Comparison of ENCODE assay signal across 27 cellular contexts in the genomic region with DNA sequence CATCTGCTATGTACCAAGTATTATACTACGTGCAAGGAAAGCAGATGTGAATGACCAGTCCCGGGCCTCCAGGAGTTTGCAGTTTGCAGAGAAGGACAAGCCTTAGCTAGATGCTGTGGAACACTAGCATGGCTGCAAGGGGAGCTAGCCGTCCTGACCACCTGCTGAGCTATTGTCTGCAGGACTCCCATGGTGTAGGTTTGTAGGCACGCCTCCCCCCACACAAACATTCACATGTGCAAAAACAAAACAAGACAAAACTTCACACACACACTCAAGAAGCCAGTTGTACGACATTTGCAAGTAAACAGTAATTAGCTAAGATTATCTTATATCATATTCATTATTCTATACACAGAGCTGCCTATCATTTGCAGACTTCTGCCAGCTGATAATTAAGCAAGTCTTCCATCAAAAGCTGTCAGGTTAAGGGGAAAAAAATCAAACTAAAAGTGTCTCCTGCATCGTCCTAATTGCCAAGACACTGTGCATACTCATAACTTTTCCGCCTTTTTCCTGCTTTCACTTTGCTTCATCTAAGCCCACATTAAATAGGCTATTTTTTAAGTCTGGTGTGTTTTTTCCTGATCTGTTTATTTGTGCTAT. TPM values are rescaled to one million over a fixed set of nuclear protein-coding genes. Genes with fewer than 3 reads are reported as not detected.
A peak's percentile ranks its signal among the peaks of the same experiment; 100 is the strongest.
DNase-seq lines count a peak whose midpoint lies in the region; TF ChIP-seq lines count a peak whose summit lies in the region.
"Had no signal": no experiment of that assay in that cellular context is flagged by ENCODE, and none has a peak within 500 bp of the region (broad histone marks: within the 10 kb centered on the region; RNA-seq: fewer than 3 reads in every experiment).

No MANE protein-coding gene starts in this region.

- no peak overlapping the region for H2BK20ac ChIP-seq in H9 (ENCODE audit: low read depth, low read length, poor library complexity, severe bottlenecking)

- H3K79me2 ChIP-seq in H9 (ENCODE audit: insufficient read depth, low read length) (no peaks in the 10 kb centered on the region), mesendoderm (ENCODE audit: control insufficient read depth, insufficient read depth, low read length) (no peaks in the 10 kb centered on the region)

- H3K36me3 ChIP-seq in NT2/D1 (ENCODE audit: insufficient read depth, insufficient read length, low read length) (no peaks in the 10 kb centered on the region), mesendoderm (ENCODE audit: control insufficient read depth, insufficient read depth, low read length) (no peaks in the 10 kb centered on the region), tibial nerve (no peaks in the 10 kb centered on the region)
- H3K36me3 ChIP-seq: esophagus muscularis mucosa, gastroesophageal sphincter, MG63 had no signal

- no TSS peak for BruUV-seq in MCF 10A (replicated peaks; lab: Mats Ljungman, UMichigan)

- no CpG with 5 or more reads among the region's 7 CpGs for WGBS in H9 (ENCODE audit: extremely low coverage, insufficient read length, low lambda C conversion rate)
- WGBS in mesendoderm (ENCODE audit: extremely low coverage, insufficient coverage, low lambda C conversion rate): no CpG with 5 or more reads among the region's 7 CpGs
- WGBS in tibial nerve, 2 donors: 68 to 75% methylated on average over 7 of the region's 7 CpGs

- H3K27ac ChIP-seq in H9 (ENCODE audit: insufficient read length, low read depth, low read length): no peak overlapping the region
- no peak overlapping the region for H3K27ac ChIP-seq in mesendoderm (ENCODE audit: low read depth, low read length)
- no peak overlapping the region for H3K27ac ChIP-seq in tibial nerve
- H3K27ac ChIP-seq: esophagus muscularis mucosa, gastroesophageal sphincter, testis had no signal

- H3K27me3 ChIP-seq in H9 (ENCODE audit: insufficient read depth, low read length): no peaks in the 10 kb centered on the region
- H3K27me3 ChIP-seq in NT2/D1 (ENCODE audit: insufficient read depth, insufficient read length): no peaks in the 10 kb centered on the region
- no peaks in the 10 kb centered on the region for H3K27me3 ChIP-seq in mesendoderm (ENCODE audit: insufficient read depth, low read length, poor library complexity)
- H3K27me3 ChIP-seq in tibial nerve: no peaks in the 10 kb centered on the region
- H3K27me3 ChIP-seq: esophagus muscularis mucosa, gastroesophageal sphincter, MG63, testis had no signal

- CTCF ChIA-PET in MCF 10A (lab: Yijun Ruan, JAX): interaction anchor here (0.6 to 1.4 kb wide), 5 partner anchors 11 to 1115 kb away, joined by 3 to 6 read pairs (median 3); no protein-coding TSS in a partner anchor

- H3K23ac ChIP-seq in H9 (ENCODE audit: insufficient read length, low read depth, low read length) (no peak overlapping the region), mesendoderm (ENCODE audit: low read length) (no peak overlapping the region)

- no peaks in the 10 kb centered on the region for H4K20me1 ChIP-seq in H9 (ENCODE audit: control insufficient read depth, insufficient read depth, insufficient read length)

- no peak for TF ChIP-seq POLR2A in tibial nerve (IDR thresholded peaks at IDR 0.05)

- H3K56ac ChIP-seq in H9 (ENCODE audit: insufficient read length, low read depth, low read length) (no peak overlapping the region), mesendoderm (ENCODE audit: low read length) (no peak overlapping the region)

- H3K9ac ChIP-seq in H9 (ENCODE audit: extremely low read depth, insufficient read length, low read length): no peak overlapping the region
- no peak overlapping the region for H3K9ac ChIP-seq in NT2/D1 (ENCODE audit: insufficient read length, low read depth)
- H3K9ac ChIP-seq in mesendoderm (ENCODE audit: low read length): no peak overlapping the region

- no peak overlapping the region for H4K91ac ChIP-seq in H9 (ENCODE audit: insufficient read length, low read depth, low read length)

- no peaks in the 10 kb centered on the region for H3K23me2 ChIP-seq in H9 (ENCODE audit: insufficient read length, low read depth, low read length, poor library complexity, severe bottlenecking)

- peak; percentile 56 for DNase-seq in H9
- peak; percentile 88 for DNase-seq in NCI-H1417 treated with DMSO at 0.1 percent for 48 hours (lab: John Stamatoyannopoulos, UW)
- DNase-seq in NT2/D1 (ENCODE audit: low read depth, low spot score): peak; percentile 76
- peak; percentile 68 for DNase-seq in mesendoderm
- no peak for DNase-seq in tibial nerve (ENCODE audit: low spot score in 2 of 2)
- no peak for DNase-seq in NOMO-1 (lab: John Stamatoyannopoulos, UW; ENCODE audit: unreplicated experiment in 2 of 2)
- DNase-seq in MCF 10A (ENCODE audit: unreplicated experiment): no peak
- DNase-seq: activated CD8-positive, alpha-beta T cell treated with anti-CD3 and anti-CD28 coated beads for 36 hours; activated gamma-delta T cell treated with Interleukin-2 at 50 U/mL for 16 hours; CD8-positive, alpha-beta memory T cell; DMS79 treated with DMSO at 0.1 percent for 48 hours; effector CD8-positive, alpha-beta T cell; MG63; NCI-H187 treated with DMSO at 0.1 percent for 48 hours; NCI-H82; nucleus accumbens; PC-3; SHP77; stimulated activated CD4-positive, alpha-beta T cell treated with anti-CD3 and anti-CD28 coated beads, Interleukin-2, amount 100 ng/mL, for 48 hours; stimulated activated naive CD4-positive, alpha-beta T cell; testis had no signal

- TF ChIP-seq CTCF in H9 (conservative IDR thresholded peaks at IDR 0.05) (no peak), tibial nerve (IDR thresholded peaks at IDR 0.05) (no peak), MCF 10A (IDR thresholded peaks at IDR 0.05; ENCODE audit: unreplicated experiment) (no peak)

- H3K4me1 Mint-ChIP-seq in H9 (peaks cover 10 to 18% of the 10 kb centered on the region in 2 experiments), MCF 10A (ENCODE audit: insufficient read depth, unreplicated experiment) (peaks cover 9% of the 10 kb centered on the region)
- H3K4me1 Mint-ChIP-seq: CD8-positive, alpha-beta memory T cell had no signal

- H3K9me3 ChIP-seq in H9 (ENCODE audit: control insufficient read depth, low read depth, low read length): no peaks in the 10 kb centered on the region
- no peaks in the 10 kb centered on the region for H3K9me3 ChIP-seq in NT2/D1 (ENCODE audit: insufficient read depth, low read length)
- H3K9me3 ChIP-seq in tibial nerve: no peaks in the 10 kb centered on the region
- H3K9me3 ChIP-seq: esophagus muscularis mucosa, gastroesophageal sphincter, MG63, testis had no signal

- H3K27ac Mint-ChIP-seq in H9 (no peak overlapping the region), MCF 10A (ENCODE audit: low read depth, unreplicated experiment) (no peak overlapping the region)
- H3K27ac Mint-ChIP-seq: activated CD8-positive, alpha-beta T cell treated with anti-CD3 and anti-CD28 coated beads for 36 hours; brain; CD8-positive, alpha-beta memory T cell; IgD-negative memory B cell; memory B cell had no signal

- no peaks in the 10 kb centered on the region for H3K79me1 ChIP-seq in H9 (ENCODE audit: insufficient read depth, low read depth, low read length, poor library complexity, severe bottlenecking)
- H3K79me1 ChIP-seq in mesendoderm (ENCODE audit: low read length): no peaks in the 10 kb centered on the region

- H3K4me1 ChIP-seq in H9 (ENCODE audit: insufficient read depth, low read length): peaks cover 3% of the 10 kb centered on the region; the same call in 1 of the 2 replicates
- no peaks in the 10 kb centered on the region for H3K4me1 ChIP-seq in NT2/D1 (ENCODE audit: insufficient read depth, insufficient read length)
- no peaks in the 10 kb centered on the region for H3K4me1 ChIP-seq in mesendoderm (ENCODE audit: control insufficient read depth, low read depth, low read length)
- no peaks in the 10 kb centered on the region for H3K4me1 ChIP-seq in tibial nerve
- H3K4me1 ChIP-seq: esophagus muscularis mucosa, gastroesophageal sphincter, testis had no signal

- H3K4me3 Mint-ChIP-seq in H9 (peak overlapping the region in 1 of 2 experiments; percentile 11; a peak in 1 of 5 replicates), MCF 10A (ENCODE audit: unreplicated experiment) (no peak overlapping the region)
- H3K4me3 Mint-ChIP-seq: activated CD8-positive, alpha-beta T cell treated with anti-CD3 and anti-CD28 coated beads for 36 hours; brain; CD8-positive, alpha-beta memory T cell; IgD-negative memory B cell; memory B cell had no signal

- H3K4ac ChIP-seq in H9 (ENCODE audit: low read depth, low read length) (no peak overlapping the region), mesendoderm (ENCODE audit: low read depth, low read length) (no peak overlapping the region)

- no peak overlapping the region for H2BK15ac ChIP-seq in H9 (ENCODE audit: low read depth, low read length)
- no peak overlapping the region for H2BK15ac ChIP-seq in mesendoderm (replicated peaks; ENCODE audit: low read depth)

- H3K9me3 Mint-ChIP-seq in H9 (no peaks in the 10 kb centered on the region), MCF 10A (ENCODE audit: unreplicated experiment) (no peaks in the 10 kb centered on the region)
- H3K9me3 Mint-ChIP-seq: activated CD8-positive, alpha-beta T cell treated with anti-CD3 and anti-CD28 coated beads for 36 hours; brain; CD8-positive, alpha-beta memory T cell; IgD-negative memory B cell; memory B cell had no signal

- intact Hi-C loops in MCF 10A (cut with micrococcal nuclease): no loop called here

- H4K8ac ChIP-seq in H9 (replicated peaks; ENCODE audit: insufficient read length, low read depth, low read length): no peak overlapping the region
- H4K8ac ChIP-seq in mesendoderm (ENCODE audit: low read depth, low read length): no peak overlapping the region

- no peak overlapping the region for H2BK12ac ChIP-seq in H9 (ENCODE audit: insufficient read length, low read depth, low read length)

- H3T11ph ChIP-seq in H9 (ENCODE audit: low read length): no peak overlapping the region

- no peak overlapping the region for H2AK5ac ChIP-seq in H9 (ENCODE audit: insufficient read length, low read length)
- H2AK5ac ChIP-seq in mesendoderm (ENCODE audit: low read length): no peak overlapping the region

- no peak overlapping the region for H2AFZ ChIP-seq in H9 (ENCODE audit: low read length)

- no peak overlapping the region for H3K4me3 ChIP-seq in NT2/D1 (ENCODE audit: insufficient read length, low read depth)
- H3K4me3 ChIP-seq in mesendoderm (ENCODE audit: low read length): no peak overlapping the region
- H3K4me3 ChIP-seq in tibial nerve: no peak overlapping the region
- H3K4me3 ChIP-seq: esophagus muscularis mucosa, gastroesophageal sphincter, GM12878, MG63, testis had no signal

- H3K27me3 Mint-ChIP-seq in H9 (ENCODE audit: low read depth) (no peaks in the 10 kb centered on the region), MCF 10A (ENCODE audit: insufficient read depth, unreplicated experiment) (no peaks in the 10 kb centered on the region)
- H3K27me3 Mint-ChIP-seq: activated CD8-positive, alpha-beta T cell treated with anti-CD3 and anti-CD28 coated beads for 36 hours; brain; CD8-positive, alpha-beta memory T cell; IgD-negative memory B cell had no signal

- H2BK120ac ChIP-seq in H9 (ENCODE audit: low read depth, low read length, poor library complexity, severe bottlenecking): no peak overlapping the region
- no peak overlapping the region for H2BK120ac ChIP-seq in mesendoderm (ENCODE audit: low read depth, low read length)

- H2BK5ac ChIP-seq in H9 (ENCODE audit: insufficient read length, low read length) (no peak overlapping the region), mesendoderm (ENCODE audit: low read length) (no peak overlapping the region)

- no peak overlapping the region for H3K14ac ChIP-seq in H9 (ENCODE audit: insufficient read depth, low read length)

- H3K36me3 Mint-ChIP-seq in H9 (ENCODE audit: insufficient read depth in 1 of 3, low read depth in 3 of 3) (no peaks in the 10 kb centered on the region), MCF 10A (ENCODE audit: insufficient read depth, unreplicated experiment) (no peaks in the 10 kb centered on the region)
- H3K36me3 Mint-ChIP-seq: brain; CD8-positive, alpha-beta memory T cell; IgD-negative memory B cell; memory B cell had no signal

- H3K4me2 ChIP-seq in H9 (ENCODE audit: insufficient read depth, insufficient read length, low read length) (no peak overlapping the region), mesendoderm (ENCODE audit: low read length) (no peak overlapping the region)

- H4K5ac ChIP-seq in H9 (ENCODE audit: insufficient read length, low read depth, low read length): no peak overlapping the region
- no peak overlapping the region for H4K5ac ChIP-seq in mesendoderm (ENCODE audit: low read length)

- no peak for TF ChIP-seq EP300 in tibial nerve (IDR thresholded peaks at IDR 0.05)

- POLR2A ChIA-PET in MCF 10A (lab: Yijun Ruan, JAX): interaction anchor here (0.6 to 2.4 kb wide), 5 partner anchors 8 to 78 kb away, joined by 3 to 18 read pairs (median 4); a partner anchor contains a TSS

- H3K18ac ChIP-seq in H9 (ENCODE audit: insufficient read length, low read depth, low read length) (no peak overlapping the region), mesendoderm (ENCODE audit: low read length) (no peak overlapping the region)

RNA-seq across cellular contexts. Expression of a gene that starts 10.7 kb away (rescaled TPM):
- total RNA-seq in H9 (2021) (651 and 657 TPM in 2 replicates), tibial nerve (100 to 1,000 TPM; 344 to 503 (median 410) TPM), MCF 10A (2022) (454 and 572 TPM in 2 replicates)
- polyA plus RNA-seq in mesendoderm (2013, experiment 1 of 2): 569 TPM
- polyA plus RNA-seq in mesendoderm (2013, experiment 2 of 2): 555 TPM

RNA-seq across cellular contexts. Expression of a gene that starts 39.6 kb away (rescaled TPM):
- total RNA-seq in H9 (2021): 38.0 and 39.2 TPM in 2 replicates
- 62.4 TPM for polyA plus RNA-seq in mesendoderm (2013, experiment 1 of 2)
- 64.0 TPM for polyA plus RNA-seq in mesendoderm (2013, experiment 2 of 2)
- 10 to 100 TPM; 20.2 to 44.4 (median 39.5) TPM for total RNA-seq in tibial nerve
- total RNA-seq in MCF 10A (2022): 44.6 and 46.1 TPM in 2 replicates

Comparison
In these comparisons a context has a peak if more than half of its experiments do, and no peak if none do; other contexts are left out.
1. DNase-seq: peak in H9 (single experiment), NCI-H1417 treated with DMSO at 0.1 percent for 48 hours (single experiment), NT2/D1 (single experiment) and mesendoderm (single experiment); none in tibial nerve (0 of 2), NOMO-1 (0 of 2) and MCF 10A (single experiment).